8 cellular contexts compared by ENCODE assay signal in the genomic region with DNA sequence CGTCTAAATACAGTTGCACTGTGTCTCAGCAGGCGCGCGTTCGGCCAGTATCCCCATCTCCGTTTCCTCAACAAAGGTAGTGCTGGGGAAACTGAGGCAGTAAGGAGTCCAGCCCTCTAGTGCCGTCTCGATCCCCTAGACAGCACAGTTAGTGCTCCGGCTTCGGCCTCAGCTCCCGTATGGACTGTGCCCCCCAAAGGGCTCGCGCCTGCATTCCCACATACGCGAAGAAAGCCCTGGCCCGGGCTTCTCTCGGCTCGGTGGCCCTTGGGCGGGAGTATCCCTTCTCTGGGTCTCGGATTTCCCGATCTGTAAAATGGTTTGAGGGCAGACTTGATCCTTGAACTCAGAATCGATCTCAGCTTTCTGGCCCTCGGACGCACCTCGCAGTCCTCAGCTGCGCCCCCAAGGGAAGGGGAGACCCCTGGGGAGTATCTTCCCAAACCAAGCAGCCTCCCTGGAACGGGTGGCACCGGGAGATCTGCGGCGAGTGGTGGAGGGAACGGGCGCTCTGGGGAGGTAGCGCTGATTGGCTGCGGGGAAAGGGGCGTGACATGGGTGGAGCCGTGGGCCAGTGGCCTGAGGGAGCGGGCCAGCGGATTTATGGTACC. TPM values are rescaled to one million over a fixed set of nuclear protein-coding genes. Genes with fewer than 3 reads are reported as not detected.
A peak's percentile ranks its signal among the peaks of the same experiment; 100 is the strongest.
DNase-seq lines count a peak whose midpoint lies in the region; ATAC-seq and TF ChIP-seq lines count a peak whose summit lies in the region.

No MANE protein-coding gene starts in this region.

- peak overlapping the region; percentile 96 for H3K4me3 Mint-ChIP-seq in mesothelial cell of epicardium

- H3K4me1 Mint-ChIP-seq in mesothelial cell of epicardium, result peaks cover 21% of the 10 kb centered on the region

- peak overlapping the region; percentile 98 for H3K27ac Mint-ChIP-seq in mesothelial cell of epicardium

- H3K9me3 Mint-ChIP-seq in mesothelial cell of epicardium, result no peaks in the 10 kb centered on the region

- peaks cover 20% of the 10 kb centered on the region for H3K27me3 Mint-ChIP-seq in mesothelial cell of epicardium (ENCODE audit: low read depth)

- peak; percentile 44 for ATAC-seq in GM19351 (IDR thresholded peaks at IDR 0.05; ENCODE audit: unreplicated experiment)

- DNase-seq in C1 segment of cervical spinal cord (lab: John Stamatoyannopoulos, UW) (peak in 12 of 14 donors; percentile 44 to 82 (median 74)), HT1080 (ENCODE audit: low read depth) (peak; percentile 73), NOMO-1 treated with DMSO at 0.1 percent for 48 hours (lab: John Stamatoyannopoulos, UW; ENCODE audit: unreplicated experiment) (peak; percentile 66), epidermal melanocyte (ENCODE audit: insufficient read length, low spot score) (peak; percentile 97), mesothelial cell of epicardium (ENCODE audit: low spot score in 2 of 2, unreplicated experiment in 2 of 2) (peak; percentile 56 to 71)
- DNase-seq in activated CD8-positive, alpha-beta memory T cell treated with anti-CD3 and anti-CD28 coated beads, Interleukin-2, amount 50 U/mL, for 48 hours, result peak; percentile 83
- peak; percentile 83 for DNase-seq in stimulated activated CD8-positive, alpha-beta memory T cell treated with anti-CD3 and anti-CD28 coated beads, Interleukin-4, amount 100 ng/mL, for 48 hours

- no peak for TF ChIP-seq CTCF in mesothelial cell of epicardium (IDR thresholded peaks at IDR 0.05; ENCODE audit: unreplicated experiment)

- peaks cover 2% of the 10 kb centered on the region for H3K36me3 Mint-ChIP-seq in mesothelial cell of epicardium

RNA-seq across cellular contexts. Expression of gene PEX16, which starts 0.8 kb away (rescaled TPM):
- total RNA-seq in HT1080 (2014; rRNA removed; shearing (Covaris generic)), result 37.3 and 46.0 TPM in 2 replicates
- 26.5 and 30.3 TPM in 2 replicates for polyA plus RNA-seq in HT1080 (2015; cell fraction: cytosol; rRNA removed)
- 32.1 and 34.7 TPM in 2 replicates for polyA plus RNA-seq in HT1080 (2015; cell fraction: nucleus; rRNA removed)
- total RNA-seq in mesothelial cell of epicardium, result 19.8 to 23.1 TPM (median 20.7 TPM) in 3 replicates

RNA-seq across cellular contexts. Expression of gene LARGE2, which starts 4.0 kb away (rescaled TPM):
- 0.23 TPM in 1 of 2 replicates, not detected in the other for total RNA-seq in HT1080 (2014; rRNA removed; shearing (Covaris generic))
- 0.03 and 0.22 TPM in 2 replicates for polyA plus RNA-seq in HT1080 (2015; cell fraction: cytosol; rRNA removed)
- not detected in 2 replicates for polyA plus RNA-seq in HT1080 (2015; cell fraction: nucleus; rRNA removed)
- total RNA-seq in mesothelial cell of epicardium, result 5.0 to 6.0 TPM (median 5.2 TPM) in 3 replicates

RNA-seq across cellular contexts. Expression of gene FREY1, which starts 11.4 kb away (rescaled TPM):
- total RNA-seq in HT1080 (2014; rRNA removed; shearing (Covaris generic)), result 0.76 and 0.97 TPM in 2 replicates
- 0.47 TPM in 1 of 2 replicates, not detected in the other for polyA plus RNA-seq in HT1080 (2015; cell fraction: cytosol; rRNA removed)
- polyA plus RNA-seq in HT1080 (2015; cell fraction: nucleus; rRNA removed), result 0.76 and 1.4 TPM in 2 replicates
- total RNA-seq in mesothelial cell of epicardium, result 2.3 to 3.9 TPM (median 3.4 TPM) in 3 replicates

RNA-seq across cellular contexts. Expression of gene MAPK8IP1, which starts 33.0 kb away (rescaled TPM):
- 21.2 and 24.0 TPM in 2 replicates for total RNA-seq in HT1080 (2014; rRNA removed; shearing (Covaris generic))
- polyA plus RNA-seq in HT1080 (2015; cell fraction: cytosol; rRNA removed), result 7.6 and 8.3 TPM in 2 replicates
- 3.5 and 4.9 TPM in 2 replicates for polyA plus RNA-seq in HT1080 (2015; cell fraction: nucleus; rRNA removed)
- 11.5 to 13.8 TPM (median 12.7 TPM) in 3 replicates for total RNA-seq in mesothelial cell of epicardium

Comparison
In these comparisons a context has a peak if more than half of its experiments do, and no peak if none do; other contexts are left out.
1. Peak in every context shown above with its lines: DNase-seq and ATAC-seq.